In the genomic region with DNA sequence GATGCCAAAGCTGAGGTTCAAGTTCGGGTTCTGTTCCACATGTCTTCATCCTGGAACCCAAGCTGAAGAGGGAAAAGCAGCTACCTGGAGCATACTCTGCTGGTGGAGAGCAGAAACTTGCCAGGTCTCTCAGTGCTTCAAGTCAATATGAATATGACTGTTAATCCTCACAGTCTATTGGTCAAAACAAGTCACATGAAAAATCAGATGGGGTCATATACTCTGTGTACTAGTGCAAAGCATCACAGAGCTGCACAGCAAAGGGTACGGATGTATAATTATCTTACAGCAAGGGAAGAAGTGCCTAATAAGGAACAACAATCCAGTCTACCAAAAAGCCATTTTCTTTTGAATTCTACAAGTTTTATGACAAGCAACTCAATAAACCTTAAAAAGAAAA, we compare ENCODE assay signal across 24 cellular contexts. TPM values are rescaled to one million over a fixed set of nuclear protein-coding genes. Genes with fewer than 3 reads are reported as not detected.
DNase-seq lines count a peak whose midpoint lies in the region; ATAC-seq, FAIRE-seq and TF ChIP-seq lines count a peak whose summit lies in the region.
"Had no signal": no experiment of that assay in that cellular context is flagged by ENCODE, and none has a peak within 500 bp of the region (broad histone marks: within the 10 kb centered on the region; RNA-seq: fewer than 3 reads in every experiment).

No MANE protein-coding gene starts in this region.

- H3K27ac Mint-ChIP-seq in stimulated activated effector memory CD8-positive, alpha-beta T cell treated with anti-CD3 and anti-CD28 coated beads, Interleukin-12 subunit alpha, Interleukin-12 subunit beta, amount 100 ng/mL, for 72 hours, result peak overlapping the region; percentile 71
- H3K27ac Mint-ChIP-seq: activated CD4-positive, alpha-beta memory T cell treated with anti-CD3 and anti-CD28 coated beads for 36 hours; activated naive CD4-positive, alpha-beta T cell treated with anti-CD3 and anti-CD28 coated beads, Interleukin-2, amount 50 U/mL, for 72 hours; brain had no signal

- ATAC-seq in stimulated activated effector memory CD8-positive, alpha-beta T cell treated with anti-CD3 and anti-CD28 coated beads, Interleukin-12 subunit alpha, Interleukin-12 subunit beta, amount 100 ng/mL, for 72 hours, result no peak
- ATAC-seq in GM21528 (IDR thresholded peaks at IDR 0.05; ENCODE audit: low FRiP score, unreplicated experiment), result no peak
- ATAC-seq: activated naive CD4-positive, alpha-beta T cell treated with anti-CD3 and anti-CD28 coated beads, Interleukin-2, amount 50 U/mL, for 72 hours; activated T-cell treated with anti-CD3 and anti-CD28 coated beads, Interleukin-2, amount 50 U/mL, for 4 hours; stimulated activated naive CD8-positive, alpha-beta T cell treated with anti-CD3 and anti-CD28 coated beads, Interleukin-15, Interleukin-2, amounts not matched to agents 100 U/mL and 50 U/mL, for 24 hours had no signal

- FAIRE-seq in GM12892 (lab: Jason Lieb, UNC), result peak; percentile 42
- peak; percentile 36 for FAIRE-seq in bronchial epithelial cell (lab: Jason Lieb, UNC)
- FAIRE-seq: G401.6 had no signal

- H3K9me3 Mint-ChIP-seq in stimulated activated effector memory CD8-positive, alpha-beta T cell treated with anti-CD3 and anti-CD28 coated beads, Interleukin-12 subunit alpha, Interleukin-12 subunit beta, amount 100 ng/mL, for 72 hours, result no peaks in the 10 kb centered on the region
- H3K9me3 Mint-ChIP-seq: activated CD4-positive, alpha-beta memory T cell treated with anti-CD3 and anti-CD28 coated beads for 36 hours; activated naive CD4-positive, alpha-beta T cell treated with anti-CD3 and anti-CD28 coated beads, Interleukin-2, amount 50 U/mL, for 72 hours; activated T-cell treated with anti-CD3 and anti-CD28 coated beads, Interleukin-2, amount 50 U/mL, for 4 hours; brain had no signal

- no peak for TF ChIP-seq POLR2A in GM12892 (IDR thresholded peaks at IDR 0.05; ENCODE audit: low read depth, low read length)

- peaks cover 64% of the 10 kb centered on the region for H3K4me1 Mint-ChIP-seq in stimulated activated effector memory CD8-positive, alpha-beta T cell treated with anti-CD3 and anti-CD28 coated beads, Interleukin-12 subunit alpha, Interleukin-12 subunit beta, amount 100 ng/mL, for 72 hours
- H3K4me1 Mint-ChIP-seq: brain had no signal

- H3K4me3 ChIP-seq in HL-60 (replicated peaks; ENCODE audit: insufficient read depth, low read length) (no peak overlapping the region), bronchial epithelial cell (ENCODE audit: low read depth, low read length) (no peak overlapping the region)
- H3K4me3 ChIP-seq: hepatocyte, tibial nerve had no signal

- no peak overlapping the region for H3K4me3 Mint-ChIP-seq in stimulated activated effector memory CD8-positive, alpha-beta T cell treated with anti-CD3 and anti-CD28 coated beads, Interleukin-12 subunit alpha, Interleukin-12 subunit beta, amount 100 ng/mL, for 72 hours
- H3K4me3 Mint-ChIP-seq: activated CD4-positive, alpha-beta memory T cell treated with anti-CD3 and anti-CD28 coated beads for 36 hours; activated T-cell treated with anti-CD3 and anti-CD28 coated beads, Interleukin-2, amount 50 U/mL, for 4 hours; brain had no signal

- peak overlapping the region; percentile 65 for H3K27ac ChIP-seq in HL-60 (replicated peaks)
- H3K27ac ChIP-seq: epithelial cell of prostate, hepatocyte, parathyroid adenoma, WERI-Rb-1 had no signal

- H3K36me3 Mint-ChIP-seq in stimulated activated effector memory CD8-positive, alpha-beta T cell treated with anti-CD3 and anti-CD28 coated beads, Interleukin-12 subunit alpha, Interleukin-12 subunit beta, amount 100 ng/mL, for 72 hours, result peaks cover 18% of the 10 kb centered on the region

- DNase-seq in GM12892 (ENCODE audit: insufficient read length) (no peak), HL-60 (ENCODE audit: low read depth in 1 of 2, low spot score in 1 of 2) (no peak), bronchial epithelial cell (ENCODE audit: low read depth) (no peak), NCI-H748 treated with DMSO at 0.1 percent for 48 hours (lab: John Stamatoyannopoulos, UW) (no peak)
- DNase-seq in stimulated activated effector memory CD8-positive, alpha-beta T cell treated with anti-CD3 and anti-CD28 coated beads, Interleukin-12 subunit alpha, Interleukin-12 subunit beta, amount 100 ng/mL, for 72 hours (ENCODE audit: low spot score in 2 of 2), result no peak
- DNase-seq in activated CD8-positive, alpha-beta memory T cell treated with anti-CD3 and anti-CD28 coated beads, Interleukin-2, amount 50 U/mL, for 48 hours, result no peak
- DNase-seq: activated CD4-positive, alpha-beta memory T cell treated with anti-CD3 and anti-CD28 coated beads for 36 hours; activated T-cell treated with anti-CD3 and anti-CD28 coated beads, Interleukin-2, amount 50 U/mL, for 4 hours; islet precursor cell; NCI-H1105 treated with DMSO at 0.1 percent for 48 hours; NCI-H774; stimulated activated naive CD8-positive, alpha-beta T cell treated with anti-CD3 and anti-CD28 coated beads, Interleukin-15, Interleukin-2, amounts not matched to agents 100 U/mL and 50 U/mL, for 24 hours; WERI-Rb-1 had no signal

- TF ChIP-seq CTCF in HL-60 (IDR thresholded peaks at IDR 0.05; ENCODE audit: insufficient read depth, low read length) (no peak), bronchial epithelial cell (IDR thresholded peaks at IDR 0.05; ENCODE audit: insufficient read depth, low read length, severe bottlenecking) (no peak)

- H3K27me3 ChIP-seq in HL-60 (ENCODE audit: insufficient read depth, poor library complexity, severe bottlenecking) (no peaks in the 10 kb centered on the region), bronchial epithelial cell (ENCODE audit: control insufficient read depth, insufficient read depth, low read length) (no peaks in the 10 kb centered on the region)
- H3K27me3 ChIP-seq: hepatocyte, tibial nerve had no signal

- peaks cover 3% of the 10 kb centered on the region for H3K36me3 ChIP-seq in bronchial epithelial cell (ENCODE audit: control insufficient read depth, insufficient read depth, low read length)
- H3K36me3 ChIP-seq: WERI-Rb-1 had no signal

RNA-seq across cellular contexts. Expression of gene NCOA7, which starts 11.6 kb away (rescaled TPM):
- polyA plus RNA-seq in GM12892 (2012; ENCODE audit: missing spikeins), result 37.6 TPM
- 39.0 and 85.9 TPM in 2 replicates for total RNA-seq in bronchial epithelial cell

RNA-seq across cellular contexts. Expression of gene HEY2, which starts 53.0 kb away (rescaled TPM):
- polyA plus RNA-seq in GM12892 (2012; ENCODE audit: missing spikeins), result not detected
- 0.13 TPM in 1 of 2 replicates, not detected in the other for total RNA-seq in bronchial epithelial cell
- total RNA-seq: activated CD4-positive, alpha-beta memory T cell treated with anti-CD3 and anti-CD28 coated beads for 36 hours; activated naive CD4-positive, alpha-beta T cell treated with anti-CD3 and anti-CD28 coated beads, Interleukin-2, amount 50 U/mL, for 72 hours; dermis blood vessel endothelial cell; lung microvascular endothelial cell; T-helper 2 cell treated with Interferon-gamma antibody and Interleukin-4, amounts not matched to agents 100 ng/mL and 5 ng/mL, for 36 hours had no signal
